In the genomic region with DNA sequence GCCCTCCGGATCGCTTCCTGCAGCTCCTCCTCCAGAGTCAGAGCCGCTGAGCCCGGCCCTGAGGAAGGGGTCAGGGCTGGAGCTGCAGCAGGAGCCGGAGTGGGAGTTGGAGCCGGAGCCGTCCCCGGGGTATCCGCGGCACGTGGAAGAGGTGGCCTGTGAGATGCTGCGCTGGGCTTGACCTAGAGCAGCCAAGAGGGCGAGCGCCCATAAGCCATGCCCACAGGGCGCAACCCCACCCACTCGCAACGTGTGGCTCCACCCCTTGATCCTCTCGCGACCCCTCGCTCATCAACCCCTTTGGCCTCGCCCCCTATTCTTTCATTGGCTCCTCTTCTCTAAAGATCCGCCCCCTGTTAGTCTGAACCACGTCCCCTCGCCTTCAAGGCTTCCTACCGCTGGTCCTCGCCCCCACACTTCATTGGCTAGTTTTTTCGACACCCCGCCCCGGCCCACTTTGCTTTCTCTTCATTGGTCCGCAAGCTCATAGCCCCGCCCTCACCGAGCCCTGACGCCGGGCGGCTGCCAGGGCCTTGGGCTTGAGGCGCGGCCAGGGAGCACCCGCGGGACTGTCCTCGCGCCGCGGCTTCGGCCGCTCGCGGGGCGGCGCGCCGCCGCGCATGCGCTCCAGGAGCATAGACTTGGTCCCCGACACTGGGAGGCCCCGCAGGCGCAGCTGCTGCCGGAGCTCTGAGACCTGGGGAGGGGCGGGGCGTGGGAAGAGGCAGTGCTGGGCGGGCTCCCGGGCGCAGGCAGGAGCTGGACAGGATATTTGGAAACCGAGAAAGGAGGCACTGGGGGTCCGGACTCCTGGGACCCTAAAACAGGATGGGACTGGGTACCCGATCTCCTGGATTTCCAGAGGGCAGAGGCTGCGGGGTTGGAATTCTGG, we compare ENCODE assay signal across 1 cellular context.
TF ChIP-seq lines count a peak whose summit lies in the region.

No MANE protein-coding gene starts in this region.

TF ChIP-seq in HEK293, 187 proteins besides CTCF, POLR2A, EP300 and RAD21 (continued from another document):
- TF ChIP-seq, protein P1, sequence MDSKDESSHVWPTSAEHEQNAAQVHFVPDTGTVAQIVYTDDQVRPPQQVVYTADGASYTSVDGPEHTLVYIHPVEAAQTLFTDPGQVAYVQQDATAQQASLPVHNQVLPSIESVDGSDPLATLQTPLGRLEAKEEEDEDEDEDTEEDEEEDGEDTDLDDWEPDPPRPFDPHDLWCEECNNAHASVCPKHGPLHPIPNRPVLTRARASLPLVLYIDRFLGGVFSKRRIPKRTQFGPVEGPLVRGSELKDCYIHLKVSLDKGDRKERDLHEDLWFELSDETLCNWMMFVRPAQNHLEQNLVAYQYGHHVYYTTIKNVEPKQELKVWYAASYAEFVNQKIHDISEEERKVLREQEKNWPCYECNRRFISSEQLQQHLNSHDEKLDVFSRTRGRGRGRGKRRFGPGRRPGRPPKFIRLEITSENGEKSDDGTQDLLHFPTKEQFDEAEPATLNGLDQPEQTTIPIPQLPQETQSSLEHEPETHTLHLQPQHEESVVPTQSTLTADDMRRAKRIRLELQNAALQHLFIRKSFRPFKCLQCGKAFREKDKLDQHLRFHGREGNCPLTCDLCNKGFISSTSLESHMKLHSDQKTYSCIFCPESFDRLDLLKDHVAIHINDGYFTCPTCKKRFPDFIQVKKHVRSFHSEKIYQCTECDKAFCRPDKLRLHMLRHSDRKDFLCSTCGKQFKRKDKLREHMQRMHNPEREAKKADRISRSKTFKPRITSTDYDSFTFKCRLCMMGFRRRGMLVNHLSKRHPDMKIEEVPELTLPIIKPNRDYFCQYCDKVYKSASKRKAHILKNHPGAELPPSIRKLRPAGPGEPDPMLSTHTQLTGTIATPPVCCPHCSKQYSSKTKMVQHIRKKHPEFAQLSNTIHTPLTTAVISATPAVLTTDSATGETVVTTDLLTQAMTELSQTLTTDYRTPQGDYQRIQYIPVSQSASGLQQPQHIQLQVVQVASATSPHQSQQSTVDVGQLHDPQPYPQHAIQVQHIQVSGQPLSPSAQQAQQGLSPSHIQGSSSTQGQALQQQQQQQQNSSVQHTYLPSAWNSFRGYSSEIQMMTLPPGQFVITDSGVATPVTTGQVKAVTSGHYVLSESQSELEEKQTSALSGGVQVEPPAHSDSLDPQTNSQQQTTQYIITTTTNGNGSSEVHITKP (tag by site-specific recombination; IDR thresholded peaks at IDR 0.05): peak; percentile 92
- 0 out of 2 replicates have a peak, but pooled peaks have one; percentile 27 for TF ChIP-seq ZSCAN30 (tag by site-specific recombination; IDR thresholded peaks at IDR 0.05)
- peak; percentile 61; the same call in 1 of the 2 replicates for TF ChIP-seq ZEB2 (tag by site-specific recombination; IDR thresholded peaks at IDR 0.05)
- no peak for TF ChIP-seq ZNF292 (tag by site-specific recombination; IDR thresholded peaks at IDR 0.05; ENCODE audit: borderline replicate concordance, low read depth)
- peak; percentile 91 for TF ChIP-seq KLF8 (tag by site-specific recombination; IDR thresholded peaks at IDR 0.05)
- TF ChIP-seq KLF16 (tag by site-specific recombination; IDR thresholded peaks at IDR 0.05): peak; percentile 90
- peak; percentile 78 for TF ChIP-seq KLF1 (tag by site-specific recombination; IDR thresholded peaks at IDR 0.05)
- TF ChIP-seq SP7 (tag by site-specific recombination; IDR thresholded peaks at IDR 0.05): peak; percentile 46; the same call in 1 of the 2 replicates
- peak; percentile 51; the same call in 1 of the 2 replicates for TF ChIP-seq ZNF561 (tag by site-specific recombination; IDR thresholded peaks at IDR 0.05; ENCODE audit: borderline replicate concordance)
- TF ChIP-seq GLIS2 (tag by site-specific recombination; IDR thresholded peaks at IDR 0.05): 0 out of 2 replicates have a peak, but pooled peaks have one; percentile 21
- TF ChIP-seq ZXDB (tag by site-specific recombination; IDR thresholded peaks at IDR 0.05): peak; percentile 6; the same call in 1 of the 2 replicates
- 0 out of 2 replicates have a peak, but pooled peaks have one; percentile 12 for TF ChIP-seq ZNF501 (tag by site-specific recombination; IDR thresholded peaks at IDR 0.05)
- TF ChIP-seq SP2 (tag by site-specific recombination; IDR thresholded peaks at IDR 0.05): peak; percentile 98
- TF ChIP-seq, protein P2, sequence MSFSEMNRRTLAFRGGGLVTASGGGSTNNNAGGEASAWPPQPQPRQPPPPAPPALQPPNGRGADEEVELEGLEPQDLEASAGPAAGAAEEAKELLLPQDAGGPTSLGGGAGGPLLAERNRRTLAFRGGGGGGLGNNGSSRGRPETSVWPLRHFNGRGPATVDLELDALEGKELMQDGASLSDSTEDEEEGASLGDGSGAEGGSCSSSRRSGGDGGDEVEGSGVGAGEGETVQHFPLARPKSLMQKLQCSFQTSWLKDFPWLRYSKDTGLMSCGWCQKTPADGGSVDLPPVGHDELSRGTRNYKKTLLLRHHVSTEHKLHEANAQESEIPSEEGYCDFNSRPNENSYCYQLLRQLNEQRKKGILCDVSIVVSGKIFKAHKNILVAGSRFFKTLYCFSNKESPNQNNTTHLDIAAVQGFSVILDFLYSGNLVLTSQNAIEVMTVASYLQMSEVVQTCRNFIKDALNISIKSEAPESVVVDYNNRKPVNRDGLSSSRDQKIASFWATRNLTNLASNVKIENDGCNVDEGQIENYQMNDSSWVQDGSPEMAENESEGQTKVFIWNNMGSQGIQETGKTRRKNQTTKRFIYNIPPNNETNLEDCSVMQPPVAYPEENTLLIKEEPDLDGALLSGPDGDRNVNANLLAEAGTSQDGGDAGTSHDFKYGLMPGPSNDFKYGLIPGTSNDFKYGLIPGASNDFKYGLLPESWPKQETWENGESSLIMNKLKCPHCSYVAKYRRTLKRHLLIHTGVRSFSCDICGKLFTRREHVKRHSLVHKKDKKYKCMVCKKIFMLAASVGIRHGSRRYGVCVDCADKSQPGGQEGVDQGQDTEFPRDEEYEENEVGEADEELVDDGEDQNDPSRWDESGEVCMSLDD (tag by site-specific recombination; IDR thresholded peaks at IDR 0.05): peak; percentile 62; the same call in 1 of the 2 replicates
- TF ChIP-seq ZNF433 (tag by site-specific recombination; IDR thresholded peaks at IDR 0.05; ENCODE audit: low read depth): no peak
- TF ChIP-seq ZNF146 (tag by site-specific recombination; IDR thresholded peaks at IDR 0.05): no peak
- TF ChIP-seq, protein P3, sequence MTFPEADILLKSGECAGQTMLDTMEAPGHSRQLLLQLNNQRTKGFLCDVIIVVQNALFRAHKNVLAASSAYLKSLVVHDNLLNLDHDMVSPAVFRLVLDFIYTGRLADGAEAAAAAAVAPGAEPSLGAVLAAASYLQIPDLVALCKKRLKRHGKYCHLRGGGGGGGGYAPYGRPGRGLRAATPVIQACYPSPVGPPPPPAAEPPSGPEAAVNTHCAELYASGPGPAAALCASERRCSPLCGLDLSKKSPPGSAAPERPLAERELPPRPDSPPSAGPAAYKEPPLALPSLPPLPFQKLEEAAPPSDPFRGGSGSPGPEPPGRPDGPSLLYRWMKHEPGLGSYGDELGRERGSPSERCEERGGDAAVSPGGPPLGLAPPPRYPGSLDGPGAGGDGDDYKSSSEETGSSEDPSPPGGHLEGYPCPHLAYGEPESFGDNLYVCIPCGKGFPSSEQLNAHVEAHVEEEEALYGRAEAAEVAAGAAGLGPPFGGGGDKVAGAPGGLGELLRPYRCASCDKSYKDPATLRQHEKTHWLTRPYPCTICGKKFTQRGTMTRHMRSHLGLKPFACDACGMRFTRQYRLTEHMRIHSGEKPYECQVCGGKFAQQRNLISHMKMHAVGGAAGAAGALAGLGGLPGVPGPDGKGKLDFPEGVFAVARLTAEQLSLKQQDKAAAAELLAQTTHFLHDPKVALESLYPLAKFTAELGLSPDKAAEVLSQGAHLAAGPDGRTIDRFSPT (tag by site-specific recombination; IDR thresholded peaks at IDR 0.05): peak; percentile 66
- no peak for TF ChIP-seq ZNF549 (tag by site-specific recombination; IDR thresholded peaks at IDR 0.05)
- TF ChIP-seq, protein P4, sequence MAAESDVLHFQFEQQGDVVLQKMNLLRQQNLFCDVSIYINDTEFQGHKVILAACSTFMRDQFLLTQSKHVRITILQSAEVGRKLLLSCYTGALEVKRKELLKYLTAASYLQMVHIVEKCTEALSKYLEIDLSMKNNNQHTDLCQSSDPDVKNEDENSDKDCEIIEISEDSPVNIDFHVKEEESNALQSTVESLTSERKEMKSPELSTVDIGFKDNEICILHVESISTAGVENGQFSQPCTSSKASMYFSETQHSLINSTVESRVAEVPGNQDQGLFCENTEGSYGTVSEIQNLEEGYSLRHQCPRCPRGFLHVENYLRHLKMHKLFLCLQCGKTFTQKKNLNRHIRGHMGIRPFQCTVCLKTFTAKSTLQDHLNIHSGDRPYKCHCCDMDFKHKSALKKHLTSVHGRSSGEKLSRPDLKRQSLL (tag by site-specific recombination; IDR thresholded peaks at IDR 0.05): peak; percentile 90
- TF ChIP-seq ZNF660 (tag by site-specific recombination; IDR thresholded peaks at IDR 0.05): peak; percentile 15; the same call in 1 of the 2 replicates
- no peak for TF ChIP-seq ZNF791 (tag by site-specific recombination; IDR thresholded peaks at IDR 0.05)
